Comparison of ENCODE assay signal across 23 cellular contexts in the genomic region with DNA sequence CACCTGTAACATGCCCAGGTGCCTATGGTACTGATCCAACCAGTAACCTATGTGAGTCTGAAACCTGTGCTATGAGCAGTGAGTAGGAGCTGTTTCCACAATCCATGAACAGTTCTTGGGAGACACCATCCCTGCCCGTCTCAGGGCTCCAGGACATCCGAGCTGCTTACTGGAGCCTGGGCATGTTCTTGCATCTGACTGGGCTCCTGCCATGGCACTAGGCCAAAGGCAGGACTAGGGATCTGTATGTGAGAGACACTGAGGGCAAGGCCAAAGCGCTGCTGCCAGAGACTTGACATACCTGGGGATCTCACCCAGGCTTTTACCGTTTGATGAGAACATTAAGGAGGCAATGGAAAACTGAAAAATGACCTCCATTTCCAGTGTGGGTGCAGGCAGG.
"Had no signal": no experiment of that assay in that cellular context is flagged by ENCODE, and none has a peak within 500 bp of the region (broad histone marks: within the 10 kb centered on the region; RNA-seq: fewer than 3 reads in every experiment).

No MANE protein-coding gene starts in this region.

- H3K27ac ChIP-seq: foreskin keratinocyte, thyroid gland, upper lobe of right lung, WERI-Rb-1 had no signal

- H3K27me3 Mint-ChIP-seq: activated naive CD8-positive, alpha-beta T cell treated with anti-CD3 and anti-CD28 coated beads for 36 hours; naive thymus-derived CD4-positive, alpha-beta T cell; stimulated activated naive B cell treated with anti-CD40 and anti-IgM and Interleukin-4, amounts not matched to agents 10 μg/mL and 1 μg/mL and 100 μg/mL, for 72 hours; T-cell had no signal

- H3K36me3 ChIP-seq: thyroid gland, upper lobe of right lung had no signal

- H3K27me3 ChIP-seq: foreskin keratinocyte, thyroid gland, upper lobe of right lung had no signal

- H3K4me3 ChIP-seq: lung, thyroid gland, upper lobe of right lung had no signal

- H3K4me1 Mint-ChIP-seq: naive thymus-derived CD4-positive, alpha-beta T cell; neural crest cell; stimulated activated naive B cell treated with anti-CD40 and anti-IgM and Interleukin-4, amounts not matched to agents 10 μg/mL and 1 μg/mL and 100 μg/mL, for 72 hours; T-cell had no signal

- H3K4me3 Mint-ChIP-seq: activated naive CD8-positive, alpha-beta T cell treated with anti-CD3 and anti-CD28 coated beads for 36 hours; naive thymus-derived CD4-positive, alpha-beta T cell; neural crest cell; stimulated activated naive B cell treated with anti-CD40 and anti-IgM and Interleukin-4, amounts not matched to agents 10 μg/mL and 1 μg/mL and 100 μg/mL, for 72 hours; T-cell; T-helper 2 cell treated with Interferon-gamma antibody and Interleukin-4, amounts not matched to agents 5 μg/mL and 100 μg/mL, for 36 hours had no signal

- H3K27ac Mint-ChIP-seq: activated naive CD8-positive, alpha-beta T cell treated with anti-CD3 and anti-CD28 coated beads for 36 hours; naive thymus-derived CD4-positive, alpha-beta T cell; stimulated activated naive B cell treated with anti-CD40 and anti-IgM and Interleukin-4, amounts not matched to agents 10 μg/mL and 1 μg/mL and 100 μg/mL, for 72 hours; T-cell; T-helper 2 cell treated with Interferon-gamma antibody and Interleukin-4, amounts not matched to agents 5 μg/mL and 100 μg/mL, for 36 hours had no signal

- H3K9me3 Mint-ChIP-seq: activated naive CD8-positive, alpha-beta T cell treated with anti-CD3 and anti-CD28 coated beads for 36 hours; naive thymus-derived CD4-positive, alpha-beta T cell; neural crest cell; stimulated activated naive B cell treated with anti-CD40 and anti-IgM and Interleukin-4, amounts not matched to agents 10 μg/mL and 1 μg/mL and 100 μg/mL, for 72 hours; T-cell; T-helper 2 cell treated with Interferon-gamma antibody and Interleukin-4, amounts not matched to agents 5 μg/mL and 100 μg/mL, for 36 hours had no signal

- DNase-seq: activated CD4-positive, alpha-beta T cell treated with anti-CD3 and anti-CD28 coated beads for 1 hour; activated CD4-positive, alpha-beta T cell treated with anti-CD3 and anti-CD28 coated beads, Interleukin-2, amount 50 U/mL, for 4 hours; activated naive CD4-positive, alpha-beta T cell; activated naive CD8-positive, alpha-beta T cell treated with anti-CD3 and anti-CD28 coated beads for 36 hours; activated T-cell treated with anti-CD3 and anti-CD28 coated beads for 4 hours; cerebellar nuclear complex; erythroblast; kidney; naive thymus-derived CD4-positive, alpha-beta T cell; occipital lobe; small intestine; stimulated activated CD4-positive, alpha-beta T cell treated with anti-CD3 and anti-CD28 coated beads, Interleukin-2, amount 100 ng/mL, for 24 hours; stimulated activated naive B cell treated with anti-CD40 and anti-IgM and Interleukin-4, amounts not matched to agents 10 μg/mL and 1 μg/mL and 100 μg/mL, for 72 hours; T-cell; thyroid gland; upper lobe of right lung; WERI-Rb-1 had no signal

- H3K4me1 ChIP-seq: foreskin keratinocyte, thyroid gland, upper lobe of right lung had no signal

- H3K9me3 ChIP-seq: thyroid gland, upper lobe of right lung had no signal

- ATAC-seq: foreskin keratinocyte; naive thymus-derived CD4-positive, alpha-beta T cell; sciatic nerve; SK-N-SH treated with all-trans-retinoic acid at 6 μM for 48 hours; stimulated activated naive B cell treated with anti-CD40 and anti-IgM and Interleukin-4, amounts not matched to agents 10 μg/mL and 1 μg/mL and 100 μg/mL, for 72 hours; T-cell; upper lobe of right lung had no signal

- H3K36me3 Mint-ChIP-seq: T-cell had no signal
